In genomic region chr5:157597277-157597676, GRCh38 we compare ENCODE assay signal across 1 cellular context.
TF ChIP-seq lines count a peak whose summit lies in the region.

No MANE protein-coding gene starts in this region.

TF ChIP-seq in K562, 482 proteins besides CTCF, POLR2A, EP300 and RAD21 (continued from another document):
- no peak for TF ChIP-seq TBL1XR1 (IDR thresholded peaks at IDR 0.05; ENCODE audit: low read length in 2 of 2)
- peak; percentile 63 for TF ChIP-seq ZNF24 (IDR thresholded peaks at IDR 0.05)
- no peak for TF ChIP-seq CTBP1 (IDR thresholded peaks at IDR 0.05; ENCODE audit: borderline replicate concordance)
